ENCODE assay signal across 8 cellular contexts in the genomic region with DNA sequence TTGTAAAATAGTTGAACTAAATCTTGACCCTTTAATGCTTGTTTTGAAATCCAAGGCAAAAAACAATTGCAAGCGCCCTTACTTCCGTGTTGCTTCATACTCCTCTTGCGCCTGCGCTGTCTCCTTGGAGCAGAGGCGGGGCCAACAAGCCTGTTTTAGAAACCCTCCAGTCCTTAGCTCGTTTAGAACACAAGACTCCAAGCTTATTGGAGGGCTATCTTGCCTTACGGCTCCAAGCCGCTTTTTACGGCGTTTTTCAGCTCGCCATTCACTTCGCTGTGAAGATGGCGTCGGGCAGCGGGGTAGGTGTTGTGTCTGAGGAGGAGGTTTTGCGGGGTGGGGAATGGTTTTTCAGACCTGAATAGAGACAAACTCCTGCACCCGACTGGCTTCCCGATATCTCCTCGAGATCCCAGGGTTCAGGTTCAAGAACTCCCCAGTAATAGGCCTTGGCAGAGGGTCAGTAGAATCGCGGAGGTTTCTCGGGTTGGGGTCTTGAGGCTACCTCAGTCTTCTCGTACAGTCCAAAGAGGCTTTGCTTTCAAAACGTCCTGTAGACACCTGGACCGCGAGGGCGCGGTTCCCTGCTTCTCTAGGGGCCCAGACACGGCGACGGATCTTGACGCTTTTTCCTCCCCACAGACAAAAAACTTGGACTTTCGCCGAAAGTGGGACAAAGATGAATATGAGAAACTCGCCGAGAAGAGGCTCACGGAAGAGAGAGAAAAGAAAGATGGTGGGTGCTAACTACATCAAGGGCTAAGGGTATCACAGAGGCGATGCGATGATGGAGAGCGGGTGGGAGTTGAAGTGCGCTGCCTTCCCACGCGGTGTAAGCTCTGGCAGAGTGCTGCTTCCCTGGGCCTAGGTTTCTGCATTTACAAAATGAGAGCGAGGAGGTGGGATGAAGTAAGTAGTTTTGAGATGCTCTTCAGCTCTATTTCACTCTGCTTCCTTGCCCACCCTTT. TPM values are rescaled to one million over a fixed set of nuclear protein-coding genes. Genes with fewer than 3 reads are reported as not detected.
DNase-seq lines count a peak whose midpoint lies in the region; ATAC-seq, FAIRE-seq and TF ChIP-seq lines count a peak whose summit lies in the region.

Gene ZMAT2, plus strand, starts transcription at position 271 of the 968 bp plus-strand sequence. Its CDS starts 14 bp downstream, at position 285.

- DNase-seq in GM12892 (ENCODE audit: insufficient read length) (peak; percentile 75), NCI-H146 (lab: John Stamatoyannopoulos, UW) (peak; percentile 92), T-helper 1 cell (peak; percentile 85 to 97 (median 90)), adrenal gland (peak; percentile 94 to 98 (median 96)), heart left ventricle (peak; percentile 94 to 96 (median 95)), pons (ENCODE audit: low spot score) (peak; percentile 100), type B pancreatic cell (ENCODE audit: extremely low spot score, unreplicated experiment) (peak; percentile 86)

- TF ChIP-seq CTCF in adrenal gland (IDR thresholded peaks at IDR 0.05) (no peak), heart left ventricle (IDR thresholded peaks at IDR 0.05) (no peak), type B pancreatic cell (conservative IDR thresholded peaks at IDR 0.05) (no peak)

- H3K27ac ChIP-seq in adrenal gland = peak within 1 kb of the TSS in 4 of 5 donors; percentile 44 to 79 (median 54)
- H3K27ac ChIP-seq in heart left ventricle = peak within 1 kb of the TSS in 11 of 12 donors; percentile 47 to 74 (median 64)

- peak; percentile 100 for FAIRE-seq in GM12892 (lab: Jason Lieb, UNC)

- no peaks in the 10 kb centered on the region for H3K9me3 ChIP-seq in adrenal gland (replicated peaks in 1 of 3)
- H3K9me3 ChIP-seq in heart left ventricle = no peaks in the 10 kb centered on the region

- no peaks in the 10 kb centered on the region for H3K27me3 ChIP-seq in adrenal gland
- no peaks in the 10 kb centered on the region for H3K27me3 ChIP-seq in heart left ventricle

- intact Hi-C loops in adrenal gland (cut with DNase I) (no loop called here), heart left ventricle (cut with DNase I) (loop anchor here in 1 of 10 donors (10.0 kb wide), 1 partner anchor 136 kb away; the partner anchor contains the start of genes APBB3 and SLC35A4)

- TF ChIP-seq POLR2A in GM12892 (IDR thresholded peaks at IDR 0.05; ENCODE audit: low read depth, low read length) (peak; percentile 89), adrenal gland (IDR thresholded peaks at IDR 0.05) (peak; percentile 25 to 79), heart left ventricle (IDR thresholded peaks at IDR 0.05) (peak in 1 of 2 donors; percentile 79)

- H3K4me3 Mint-ChIP-seq in type B pancreatic cell = peak within 1 kb of the TSS; percentile 99

- H3K27me3 Mint-ChIP-seq in type B pancreatic cell = no peaks in the 10 kb centered on the region

- peaks cover 20% of the 10 kb centered on the region for H3K4me1 Mint-ChIP-seq in type B pancreatic cell (ENCODE audit: unreplicated experiment)

- WGBS in adrenal gland, 4 donors = 1 to 2% (median 1%) methylated on average over 37 to 44 of the region's 44 CpGs
- 1 to 2% (median 2%) methylated on average over 44 of the region's 44 CpGs for WGBS in heart left ventricle, 4 donors

- peaks cover 9 to 15% of the 10 kb centered on the region in 2 donors for H3K4me1 ChIP-seq in adrenal gland (replicated peaks in 1 of 2)
- H3K4me1 ChIP-seq in heart left ventricle = peaks cover 0 to 19% (median 14%) of the 10 kb centered on the region in 12 donors

- peak within 1 kb of the TSS; percentile 95 for H3K27ac Mint-ChIP-seq in type B pancreatic cell

- no peaks in the 10 kb centered on the region for H3K9me3 Mint-ChIP-seq in type B pancreatic cell

- ATAC-seq in HG02852 (IDR thresholded peaks at IDR 0.05; ENCODE audit: unreplicated experiment) = peak; percentile 96
- ATAC-seq in heart left ventricle = peak; percentile 98 to 100 (median 99)

- H3K36me3 ChIP-seq in adrenal gland (replicated peaks in 1 of 2) (peaks cover 0 to 80% of the 10 kb centered on the region in 2 donors), heart left ventricle (peaks cover 3 to 89% (median 82%) of the 10 kb centered on the region in 9 donors)

- H3K4me3 ChIP-seq in adrenal gland (peak within 1 kb of the TSS in 3 of 4 donors; percentile 12 to 85 (median 66)), heart left ventricle (peak within 1 kb of the TSS; percentile 49 to 97 (median 83))

- H3K36me3 Mint-ChIP-seq in type B pancreatic cell = peaks cover 58% of the 10 kb centered on the region

RNA-seq across cellular contexts. Expression of gene ZMAT2, which starts in this region (rescaled TPM):
- polyA plus RNA-seq in GM12892 (2012; ENCODE audit: missing spikeins) = 73.4 TPM
- total RNA-seq in adrenal gland (10 to 100 TPM; 24.6 to 52.4 (median 51.0) TPM), heart left ventricle (10 to 100 TPM; 25.0 to 39.5 (median 33.9) TPM), type B pancreatic cell (ENCODE audit: low replicate concordance) (57.4 and 59.0 TPM in 2 replicates)
- polyA plus RNA-seq in adrenal gland (100 to 1,000 TPM in 1 of 3 donors, 10 to 100 TPM in 2; 42.1 to 113 (median 82.8) TPM), heart left ventricle (10 to 100 TPM; 56.0 to 72.9 TPM)

Comparison
In these comparisons a context has a peak if more than half of its experiments do, and no peak if none do; other contexts are left out.
1. Peak in every context shown above with its lines: DNase-seq, ATAC-seq, H3K4me3 ChIP-seq and H3K27ac ChIP-seq.